9 cellular contexts compared by ENCODE assay signal in the genomic region with DNA sequence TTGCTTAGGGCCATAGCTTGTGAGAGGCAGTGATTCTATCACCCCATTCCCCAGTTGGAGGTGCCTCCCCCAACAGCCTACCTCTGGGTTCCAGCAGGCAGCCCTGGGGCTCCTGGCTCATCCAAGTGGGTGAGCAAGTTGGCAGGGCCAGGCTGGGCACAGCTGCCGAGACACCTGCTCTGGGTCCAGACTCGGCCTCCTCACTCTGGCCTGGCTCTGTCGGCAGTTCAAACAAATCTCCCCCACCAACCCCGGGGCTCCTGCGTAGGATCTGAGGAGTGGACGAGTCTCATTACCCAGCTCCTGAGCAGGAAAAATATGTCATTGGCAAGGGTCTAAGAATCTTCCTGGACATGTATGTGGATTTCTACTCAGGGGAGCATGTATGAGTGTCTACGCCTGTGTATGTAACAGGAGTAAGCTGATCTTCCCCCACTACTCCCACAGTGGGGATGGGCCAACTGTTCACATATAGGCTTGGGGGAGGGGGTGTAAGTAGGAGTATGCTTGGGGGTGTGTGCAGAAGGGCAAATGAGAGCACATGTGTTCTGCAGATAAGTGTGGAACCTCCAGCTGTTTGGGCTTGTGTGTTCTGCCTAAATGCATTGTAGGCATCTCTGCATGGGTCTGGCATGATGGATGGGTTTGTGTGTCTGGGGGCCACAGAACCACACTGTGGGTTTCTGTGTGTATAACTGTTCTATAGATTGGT. TPM values are rescaled to one million over a fixed set of nuclear protein-coding genes. Genes with fewer than 3 reads are reported as not detected.
DNase-seq lines count a peak whose midpoint lies in the region; ATAC-seq and TF ChIP-seq lines count a peak whose summit lies in the region.
"Had no signal": no experiment of that assay in that cellular context is flagged by ENCODE, and none has a peak within 500 bp of the region (broad histone marks: within the 10 kb centered on the region; RNA-seq: fewer than 3 reads in every experiment).

No MANE protein-coding gene starts in this region.

- H3K4me3 ChIP-seq in iPS DF 6.9 (ENCODE audit: low read length) = peak overlapping the region; percentile 44; the same call in 1 of the 2 replicates

- CTCF ChIA-PET in WTC11 (lab: Charles Lee) = interaction anchor here (0.7 to 17.0 kb wide), 7 partner anchors 11 to 116 kb away, joined by 3 to 927 read pairs (median 4); no protein-coding TSS in a partner anchor

- no peaks in the 10 kb centered on the region for H3K36me3 ChIP-seq in iPS DF 6.9 (ENCODE audit: control insufficient read depth, insufficient read depth, low read length)

- POLR2A ChIA-PET in WTC11 (lab: Charles Lee) = interaction anchor here (1.0 to 6.4 kb wide), 5 partner anchors 11 to 50 kb away, joined by 3 to 73 read pairs (median 7); no protein-coding TSS in a partner anchor

- H3K9me3 ChIP-seq in iPS DF 6.9 (ENCODE audit: control insufficient read depth, insufficient read depth, low read length) = no peaks in the 10 kb centered on the region

- H3K27ac ChIP-seq in iPS DF 6.9 (ENCODE audit: low read length) = no peak overlapping the region
- H3K27ac ChIP-seq: HL-60 had no signal

- TF ChIP-seq CTCF in WTC11 (IDR thresholded peaks at IDR 0.05) = no peak

- peak overlapping the region; percentile 99 for H3K27ac Mint-ChIP-seq in WTC11
- no peak overlapping the region for H3K27ac Mint-ChIP-seq in stimulated activated effector memory CD8-positive, alpha-beta T cell treated with anti-CD3 and anti-CD28 coated beads, Interleukin-12 subunit alpha, Interleukin-12 subunit beta, amount 100 ng/mL, for 72 hours

- no peaks in the 10 kb centered on the region for H3K9me3 Mint-ChIP-seq in WTC11
- H3K9me3 Mint-ChIP-seq in stimulated activated effector memory CD8-positive, alpha-beta T cell treated with anti-CD3 and anti-CD28 coated beads, Interleukin-12 subunit alpha, Interleukin-12 subunit beta, amount 100 ng/mL, for 72 hours = no peaks in the 10 kb centered on the region

- peaks cover 2% of the 10 kb centered on the region; the same call in 1 of the 2 replicates for H3K27me3 Mint-ChIP-seq in WTC11 (ENCODE audit: low read depth)

- peak overlapping the region; percentile 96 for H3K4me3 Mint-ChIP-seq in WTC11
- H3K4me3 Mint-ChIP-seq in stimulated activated effector memory CD8-positive, alpha-beta T cell treated with anti-CD3 and anti-CD28 coated beads, Interleukin-12 subunit alpha, Interleukin-12 subunit beta, amount 100 ng/mL, for 72 hours = peak overlapping the region; percentile 86

- DNase-seq in DMS 273 (lab: John Stamatoyannopoulos, UW; ENCODE audit: unreplicated experiment) = peak; percentile 97
- DNase-seq in NCI-H1105 (lab: John Stamatoyannopoulos, UW) = peak; percentile 80
- DNase-seq in WTC11 (ENCODE audit: low spot score) = no peak
- DNase-seq in iPS DF 6.9 (ENCODE audit: low read depth, low spot score) = no peak
- DNase-seq in stimulated activated effector memory CD8-positive, alpha-beta T cell treated with anti-CD3 and anti-CD28 coated beads, Interleukin-12 subunit alpha, Interleukin-12 subunit beta, amount 100 ng/mL, for 72 hours (ENCODE audit: low spot score in 2 of 2) = no peak
- DNase-seq in activated CD4-positive, alpha-beta T cell treated with anti-CD3 and anti-CD28 coated beads, Interleukin-2, amount 50 U/mL, for 1 hour = no peak

- ATAC-seq in WTC11 (peak; percentile 4), GM18505 (IDR thresholded peaks at IDR 0.05; ENCODE audit: unreplicated experiment) (no peak), GM21786 (IDR thresholded peaks at IDR 0.05; ENCODE audit: unreplicated experiment) (no peak)
- ATAC-seq in stimulated activated effector memory CD8-positive, alpha-beta T cell treated with anti-CD3 and anti-CD28 coated beads, Interleukin-12 subunit alpha, Interleukin-12 subunit beta, amount 100 ng/mL, for 72 hours = no peak

- peaks cover 52% of the 10 kb centered on the region for H3K4me1 Mint-ChIP-seq in WTC11
- peaks cover 34% of the 10 kb centered on the region for H3K4me1 Mint-ChIP-seq in stimulated activated effector memory CD8-positive, alpha-beta T cell treated with anti-CD3 and anti-CD28 coated beads, Interleukin-12 subunit alpha, Interleukin-12 subunit beta, amount 100 ng/mL, for 72 hours

- no CpG with 5 or more reads among the region's 7 CpGs for WGBS in iPS DF 6.9 (ENCODE audit: insufficient coverage, insufficient read length)

- no peak for TF ChIP-seq POLR2A in GM18505 (IDR thresholded peaks at IDR 0.05; ENCODE audit: borderline replicate concordance, extremely low read depth, insufficient read depth, insufficient read length)

- no peaks in the 10 kb centered on the region for H3K27me3 ChIP-seq in iPS DF 6.9 (ENCODE audit: control insufficient read depth, insufficient read depth, low read length)

- H3K36me3 Mint-ChIP-seq in WTC11 = peaks cover 8% of the 10 kb centered on the region
- no peaks in the 10 kb centered on the region for H3K36me3 Mint-ChIP-seq in stimulated activated effector memory CD8-positive, alpha-beta T cell treated with anti-CD3 and anti-CD28 coated beads, Interleukin-12 subunit alpha, Interleukin-12 subunit beta, amount 100 ng/mL, for 72 hours

- peaks cover 5% of the 10 kb centered on the region for H3K4me1 ChIP-seq in iPS DF 6.9 (ENCODE audit: control insufficient read depth, insufficient read depth, low read length)

TF ChIP-seq in WTC11, 78 proteins besides CTCF, POLR2A, EP300 and RAD21 (continues in another document):
- 0 out of 2 replicates have a peak, but pooled peaks have one; percentile 60 for TF ChIP-seq FOXJ3 (CRISPR knock-in tag; IDR thresholded peaks at IDR 0.05; ENCODE audit: borderline replicate concordance)
- TF ChIP-seq SMAD3 (CRISPR knock-in tag; IDR thresholded peaks at IDR 0.05; ENCODE audit: borderline replicate concordance) = no peak
- no peak for TF ChIP-seq ZNF138 (CRISPR knock-in tag; conservative IDR thresholded peaks at IDR 0.05)
- TF ChIP-seq, protein P1, sequence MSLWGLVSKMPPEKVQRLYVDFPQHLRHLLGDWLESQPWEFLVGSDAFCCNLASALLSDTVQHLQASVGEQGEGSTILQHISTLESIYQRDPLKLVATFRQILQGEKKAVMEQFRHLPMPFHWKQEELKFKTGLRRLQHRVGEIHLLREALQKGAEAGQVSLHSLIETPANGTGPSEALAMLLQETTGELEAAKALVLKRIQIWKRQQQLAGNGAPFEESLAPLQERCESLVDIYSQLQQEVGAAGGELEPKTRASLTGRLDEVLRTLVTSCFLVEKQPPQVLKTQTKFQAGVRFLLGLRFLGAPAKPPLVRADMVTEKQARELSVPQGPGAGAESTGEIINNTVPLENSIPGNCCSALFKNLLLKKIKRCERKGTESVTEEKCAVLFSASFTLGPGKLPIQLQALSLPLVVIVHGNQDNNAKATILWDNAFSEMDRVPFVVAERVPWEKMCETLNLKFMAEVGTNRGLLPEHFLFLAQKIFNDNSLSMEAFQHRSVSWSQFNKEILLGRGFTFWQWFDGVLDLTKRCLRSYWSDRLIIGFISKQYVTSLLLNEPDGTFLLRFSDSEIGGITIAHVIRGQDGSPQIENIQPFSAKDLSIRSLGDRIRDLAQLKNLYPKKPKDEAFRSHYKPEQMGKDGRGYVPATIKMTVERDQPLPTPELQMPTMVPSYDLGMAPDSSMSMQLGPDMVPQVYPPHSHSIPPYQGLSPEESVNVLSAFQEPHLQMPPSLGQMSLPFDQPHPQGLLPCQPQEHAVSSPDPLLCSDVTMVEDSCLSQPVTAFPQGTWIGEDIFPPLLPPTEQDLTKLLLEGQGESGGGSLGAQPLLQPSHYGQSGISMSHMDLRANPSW (CRISPR knock-in tag; conservative IDR thresholded peaks at IDR 0.05; ENCODE audit: low read depth) = no peak
- no peak for TF ChIP-seq ZNF232 (CRISPR knock-in tag; IDR thresholded peaks at IDR 0.05)
- TF ChIP-seq NFE2L1 (CRISPR knock-in tag; IDR thresholded peaks at IDR 0.05) = no peak
- TF ChIP-seq NR2C2 (CRISPR knock-in tag; IDR thresholded peaks at IDR 0.05) = no peak
- TF ChIP-seq IRF2 (CRISPR knock-in tag; IDR thresholded peaks at IDR 0.05; ENCODE audit: borderline replicate concordance, low read depth) = no peak
- TF ChIP-seq, protein P2, sequence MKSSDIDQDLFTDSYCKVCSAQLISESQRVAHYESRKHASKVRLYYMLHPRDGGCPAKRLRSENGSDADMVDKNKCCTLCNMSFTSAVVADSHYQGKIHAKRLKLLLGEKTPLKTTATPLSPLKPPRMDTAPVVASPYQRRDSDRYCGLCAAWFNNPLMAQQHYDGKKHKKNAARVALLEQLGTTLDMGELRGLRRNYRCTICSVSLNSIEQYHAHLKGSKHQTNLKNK (CRISPR knock-in tag; IDR thresholded peaks at IDR 0.05) = peak; percentile 61; the same call in 1 of the 2 replicates
- TF ChIP-seq, protein P3, sequence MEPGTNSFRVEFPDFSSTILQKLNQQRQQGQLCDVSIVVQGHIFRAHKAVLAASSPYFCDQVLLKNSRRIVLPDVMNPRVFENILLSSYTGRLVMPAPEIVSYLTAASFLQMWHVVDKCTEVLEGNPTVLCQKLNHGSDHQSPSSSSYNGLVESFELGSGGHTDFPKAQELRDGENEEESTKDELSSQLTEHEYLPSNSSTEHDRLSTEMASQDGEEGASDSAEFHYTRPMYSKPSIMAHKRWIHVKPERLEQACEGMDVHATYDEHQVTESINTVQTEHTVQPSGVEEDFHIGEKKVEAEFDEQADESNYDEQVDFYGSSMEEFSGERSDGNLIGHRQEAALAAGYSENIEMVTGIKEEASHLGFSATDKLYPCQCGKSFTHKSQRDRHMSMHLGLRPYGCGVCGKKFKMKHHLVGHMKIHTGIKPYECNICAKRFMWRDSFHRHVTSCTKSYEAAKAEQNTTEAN (CRISPR knock-in tag; IDR thresholded peaks at IDR 0.05) = 0 out of 2 replicates have a peak, but pooled peaks have one; percentile 58
- TF ChIP-seq, protein P4, sequence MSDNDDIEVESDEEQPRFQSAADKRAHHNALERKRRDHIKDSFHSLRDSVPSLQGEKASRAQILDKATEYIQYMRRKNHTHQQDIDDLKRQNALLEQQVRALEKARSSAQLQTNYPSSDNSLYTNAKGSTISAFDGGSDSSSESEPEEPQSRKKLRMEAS (CRISPR knock-in tag; IDR thresholded peaks at IDR 0.05) = peak; percentile 25; the same call in 1 of the 2 replicates
- no peak for TF ChIP-seq ZNF423 (CRISPR knock-in tag; IDR thresholded peaks at IDR 0.05)
- TF ChIP-seq CBFB (CRISPR knock-in tag; IDR thresholded peaks at IDR 0.05; ENCODE audit: low read depth) = no peak
- TF ChIP-seq, protein P5, sequence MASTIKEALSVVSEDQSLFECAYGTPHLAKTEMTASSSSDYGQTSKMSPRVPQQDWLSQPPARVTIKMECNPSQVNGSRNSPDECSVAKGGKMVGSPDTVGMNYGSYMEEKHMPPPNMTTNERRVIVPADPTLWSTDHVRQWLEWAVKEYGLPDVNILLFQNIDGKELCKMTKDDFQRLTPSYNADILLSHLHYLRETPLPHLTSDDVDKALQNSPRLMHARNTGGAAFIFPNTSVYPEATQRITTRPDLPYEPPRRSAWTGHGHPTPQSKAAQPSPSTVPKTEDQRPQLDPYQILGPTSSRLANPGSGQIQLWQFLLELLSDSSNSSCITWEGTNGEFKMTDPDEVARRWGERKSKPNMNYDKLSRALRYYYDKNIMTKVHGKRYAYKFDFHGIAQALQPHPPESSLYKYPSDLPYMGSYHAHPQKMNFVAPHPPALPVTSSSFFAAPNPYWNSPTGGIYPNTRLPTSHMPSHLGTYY (CRISPR knock-in tag; IDR thresholded peaks at IDR 0.05) = peak; percentile 53; the same call in 1 of the 2 replicates

RNA-seq across cellular contexts. Expression of a gene that starts 2.0 kb away (rescaled TPM):
- total RNA-seq in WTC11 (2021) = 88.8 to 158 TPM (median 149 TPM) in 3 replicates

RNA-seq across cellular contexts. Expression of a gene that starts 30.6 kb away (rescaled TPM):
- total RNA-seq in WTC11 (2021) = 0.44 TPM in 1 of 3 replicates, not detected in the others

Comparison
In these comparisons a context has a peak if more than half of its experiments do, and no peak if none do; other contexts are left out.
1. DNase-seq: peak in DMS 273 (single experiment) and NCI-H1105 (single experiment); none in WTC11 (single experiment), iPS DF 6.9 (single experiment), stimulated activated effector memory CD8-positive, alpha-beta T cell treated with anti-CD3 and anti-CD28 coated beads, Interleukin-12 subunit alpha, Interleukin-12 subunit beta, amount 100 ng/mL, for 72 hours (0 of 2) and activated CD4-positive, alpha-beta T cell treated with anti-CD3 and anti-CD28 coated beads, Interleukin-2, amount 50 U/mL, for 1 hour (single experiment).